Comparison of ENCODE assay signal across 1 cellular context in the genomic region with DNA sequence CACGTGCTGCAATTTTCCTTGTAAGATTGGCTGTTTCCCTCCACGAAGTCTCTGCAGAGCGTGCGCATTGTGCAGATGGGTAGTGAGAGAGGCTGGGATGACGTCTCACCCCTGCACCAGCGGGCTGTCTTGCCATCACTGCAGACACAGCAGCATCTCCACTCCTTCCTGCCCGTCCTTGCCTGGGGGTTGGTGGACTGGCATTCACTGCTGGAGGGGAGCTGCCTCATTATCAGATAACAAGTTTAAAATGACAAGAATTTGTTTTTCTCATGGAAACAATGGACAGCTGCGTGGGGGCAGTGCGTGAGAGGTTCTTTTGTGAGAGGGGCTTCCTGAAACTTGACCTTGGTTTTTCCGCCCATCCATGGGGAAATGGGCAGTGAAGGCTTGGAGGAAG.
TF ChIP-seq lines count a peak whose summit lies in the region.

No MANE protein-coding gene starts in this region.

TF ChIP-seq in H1, 55 proteins besides CTCF, POLR2A, EP300 and RAD21:
- TF ChIP-seq HDAC6 (IDR thresholded peaks at IDR 0.05; ENCODE audit: low read depth, low read length): no peak
- no peak for TF ChIP-seq SIN3A (conservative IDR thresholded peaks at IDR 0.05 in 1 of 2, IDR thresholded peaks at IDR 0.05 in 1 of 2; ENCODE audit: low read depth in 1 of 2, low read length in 2 of 2)
- no peak for TF ChIP-seq GTF2F1 (IDR thresholded peaks at IDR 0.05; ENCODE audit: borderline replicate concordance, low read depth, low read length)
- no peak for TF ChIP-seq CREB1 (IDR thresholded peaks at IDR 0.05)
- no peak for TF ChIP-seq TBP (IDR thresholded peaks at IDR 0.05; ENCODE audit: low read depth, low read length)
- TF ChIP-seq HDAC2 (IDR thresholded peaks at IDR 0.05; ENCODE audit: borderline replicate concordance in 1 of 2, low read depth in 2 of 2, low read length in 2 of 2): no peak
- TF ChIP-seq KDM4A (IDR thresholded peaks at IDR 0.05; ENCODE audit: low read depth, low read length, severe bottlenecking): no peak
- TF ChIP-seq RBBP5 (IDR thresholded peaks at IDR 0.05; ENCODE audit: borderline replicate concordance, low read depth, low read length): no peak
- TF ChIP-seq SRF (IDR thresholded peaks at IDR 0.05; ENCODE audit: low read depth, low read length): no peak
- TF ChIP-seq CTBP2 (IDR thresholded peaks at IDR 0.05; ENCODE audit: borderline replicate concordance, insufficient read depth, insufficient read length, low read length): no peak
- TF ChIP-seq, protein P1, sequence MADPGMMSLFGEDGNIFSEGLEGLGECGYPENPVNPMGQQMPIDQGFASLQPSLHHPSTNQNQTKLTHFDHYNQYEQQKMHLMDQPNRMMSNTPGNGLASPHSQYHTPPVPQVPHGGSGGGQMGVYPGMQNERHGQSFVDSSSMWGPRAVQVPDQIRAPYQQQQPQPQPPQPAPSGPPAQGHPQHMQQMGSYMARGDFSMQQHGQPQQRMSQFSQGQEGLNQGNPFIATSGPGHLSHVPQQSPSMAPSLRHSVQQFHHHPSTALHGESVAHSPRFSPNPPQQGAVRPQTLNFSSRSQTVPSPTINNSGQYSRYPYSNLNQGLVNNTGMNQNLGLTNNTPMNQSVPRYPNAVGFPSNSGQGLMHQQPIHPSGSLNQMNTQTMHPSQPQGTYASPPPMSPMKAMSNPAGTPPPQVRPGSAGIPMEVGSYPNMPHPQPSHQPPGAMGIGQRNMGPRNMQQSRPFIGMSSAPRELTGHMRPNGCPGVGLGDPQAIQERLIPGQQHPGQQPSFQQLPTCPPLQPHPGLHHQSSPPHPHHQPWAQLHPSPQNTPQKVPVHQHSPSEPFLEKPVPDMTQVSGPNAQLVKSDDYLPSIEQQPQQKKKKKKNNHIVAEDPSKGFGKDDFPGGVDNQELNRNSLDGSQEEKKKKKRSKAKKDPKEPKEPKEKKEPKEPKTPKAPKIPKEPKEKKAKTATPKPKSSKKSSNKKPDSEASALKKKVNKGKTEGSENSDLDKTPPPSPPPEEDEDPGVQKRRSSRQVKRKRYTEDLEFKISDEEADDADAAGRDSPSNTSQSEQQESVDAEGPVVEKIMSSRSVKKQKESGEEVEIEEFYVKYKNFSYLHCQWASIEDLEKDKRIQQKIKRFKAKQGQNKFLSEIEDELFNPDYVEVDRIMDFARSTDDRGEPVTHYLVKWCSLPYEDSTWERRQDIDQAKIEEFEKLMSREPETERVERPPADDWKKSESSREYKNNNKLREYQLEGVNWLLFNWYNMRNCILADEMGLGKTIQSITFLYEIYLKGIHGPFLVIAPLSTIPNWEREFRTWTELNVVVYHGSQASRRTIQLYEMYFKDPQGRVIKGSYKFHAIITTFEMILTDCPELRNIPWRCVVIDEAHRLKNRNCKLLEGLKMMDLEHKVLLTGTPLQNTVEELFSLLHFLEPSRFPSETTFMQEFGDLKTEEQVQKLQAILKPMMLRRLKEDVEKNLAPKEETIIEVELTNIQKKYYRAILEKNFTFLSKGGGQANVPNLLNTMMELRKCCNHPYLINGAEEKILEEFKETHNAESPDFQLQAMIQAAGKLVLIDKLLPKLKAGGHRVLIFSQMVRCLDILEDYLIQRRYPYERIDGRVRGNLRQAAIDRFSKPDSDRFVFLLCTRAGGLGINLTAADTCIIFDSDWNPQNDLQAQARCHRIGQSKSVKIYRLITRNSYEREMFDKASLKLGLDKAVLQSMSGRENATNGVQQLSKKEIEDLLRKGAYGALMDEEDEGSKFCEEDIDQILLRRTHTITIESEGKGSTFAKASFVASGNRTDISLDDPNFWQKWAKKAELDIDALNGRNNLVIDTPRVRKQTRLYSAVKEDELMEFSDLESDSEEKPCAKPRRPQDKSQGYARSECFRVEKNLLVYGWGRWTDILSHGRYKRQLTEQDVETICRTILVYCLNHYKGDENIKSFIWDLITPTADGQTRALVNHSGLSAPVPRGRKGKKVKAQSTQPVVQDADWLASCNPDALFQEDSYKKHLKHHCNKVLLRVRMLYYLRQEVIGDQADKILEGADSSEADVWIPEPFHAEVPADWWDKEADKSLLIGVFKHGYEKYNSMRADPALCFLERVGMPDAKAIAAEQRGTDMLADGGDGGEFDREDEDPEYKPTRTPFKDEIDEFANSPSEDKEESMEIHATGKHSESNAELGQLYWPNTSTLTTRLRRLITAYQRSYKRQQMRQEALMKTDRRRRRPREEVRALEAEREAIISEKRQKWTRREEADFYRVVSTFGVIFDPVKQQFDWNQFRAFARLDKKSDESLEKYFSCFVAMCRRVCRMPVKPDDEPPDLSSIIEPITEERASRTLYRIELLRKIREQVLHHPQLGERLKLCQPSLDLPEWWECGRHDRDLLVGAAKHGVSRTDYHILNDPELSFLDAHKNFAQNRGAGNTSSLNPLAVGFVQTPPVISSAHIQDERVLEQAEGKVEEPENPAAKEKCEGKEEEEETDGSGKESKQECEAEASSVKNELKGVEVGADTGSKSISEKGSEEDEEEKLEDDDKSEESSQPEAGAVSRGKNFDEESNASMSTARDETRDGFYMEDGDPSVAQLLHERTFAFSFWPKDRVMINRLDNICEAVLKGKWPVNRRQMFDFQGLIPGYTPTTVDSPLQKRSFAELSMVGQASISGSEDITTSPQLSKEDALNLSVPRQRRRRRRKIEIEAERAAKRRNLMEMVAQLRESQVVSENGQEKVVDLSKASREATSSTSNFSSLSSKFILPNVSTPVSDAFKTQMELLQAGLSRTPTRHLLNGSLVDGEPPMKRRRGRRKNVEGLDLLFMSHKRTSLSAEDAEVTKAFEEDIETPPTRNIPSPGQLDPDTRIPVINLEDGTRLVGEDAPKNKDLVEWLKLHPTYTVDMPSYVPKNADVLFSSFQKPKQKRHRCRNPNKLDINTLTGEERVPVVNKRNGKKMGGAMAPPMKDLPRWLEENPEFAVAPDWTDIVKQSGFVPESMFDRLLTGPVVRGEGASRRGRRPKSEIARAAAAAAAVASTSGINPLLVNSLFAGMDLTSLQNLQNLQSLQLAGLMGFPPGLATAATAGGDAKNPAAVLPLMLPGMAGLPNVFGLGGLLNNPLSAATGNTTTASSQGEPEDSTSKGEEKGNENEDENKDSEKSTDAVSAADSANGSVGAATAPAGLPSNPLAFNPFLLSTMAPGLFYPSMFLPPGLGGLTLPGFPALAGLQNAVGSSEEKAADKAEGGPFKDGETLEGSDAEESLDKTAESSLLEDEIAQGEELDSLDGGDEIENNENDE (IDR thresholded peaks at IDR 0.05; ENCODE audit: insufficient replicate concordance, low read length): no peak
- TF ChIP-seq, protein P2, sequence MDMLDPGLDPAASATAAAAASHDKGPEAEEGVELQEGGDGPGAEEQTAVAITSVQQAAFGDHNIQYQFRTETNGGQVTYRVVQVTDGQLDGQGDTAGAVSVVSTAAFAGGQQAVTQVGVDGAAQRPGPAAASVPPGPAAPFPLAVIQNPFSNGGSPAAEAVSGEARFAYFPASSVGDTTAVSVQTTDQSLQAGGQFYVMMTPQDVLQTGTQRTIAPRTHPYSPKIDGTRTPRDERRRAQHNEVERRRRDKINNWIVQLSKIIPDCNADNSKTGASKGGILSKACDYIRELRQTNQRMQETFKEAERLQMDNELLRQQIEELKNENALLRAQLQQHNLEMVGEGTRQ (IDR thresholded peaks at IDR 0.05; ENCODE audit: low read length): no peak
- no peak for TF ChIP-seq ZNF274 (IDR thresholded peaks at IDR 0.05; ENCODE audit: borderline replicate concordance, extremely low read depth, low read length)
- TF ChIP-seq CBX5 (IDR thresholded peaks at IDR 0.05; ENCODE audit: low read depth, low read length): no peak
- TF ChIP-seq PHF8 (conservative IDR thresholded peaks at IDR 0.05; ENCODE audit: low read depth, low read length): no peak
- TF ChIP-seq TAF1 (IDR thresholded peaks at IDR 0.05; ENCODE audit: low read depth, low read length): no peak
- no peak for TF ChIP-seq TCF12 (IDR thresholded peaks at IDR 0.05; ENCODE audit: low read depth, low read length)
- no peak for TF ChIP-seq SP2 (IDR thresholded peaks at IDR 0.05; ENCODE audit: low read length)
- TF ChIP-seq, protein P3, sequence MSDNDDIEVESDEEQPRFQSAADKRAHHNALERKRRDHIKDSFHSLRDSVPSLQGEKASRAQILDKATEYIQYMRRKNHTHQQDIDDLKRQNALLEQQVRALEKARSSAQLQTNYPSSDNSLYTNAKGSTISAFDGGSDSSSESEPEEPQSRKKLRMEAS (IDR thresholded peaks at IDR 0.05): no peak
TF ChIP-seq in H1: peak in this region for 0.
